Comparison of ENCODE assay signal across 1 cellular context in genomic region chr17:17122781-17123483, GRCh38.
TF ChIP-seq lines count a peak whose summit lies in the region.

No MANE protein-coding gene starts in this region.

TF ChIP-seq in HCT116, 20 proteins besides CTCF, POLR2A, EP300 and RAD21:
- TF ChIP-seq REST (IDR thresholded peaks at IDR 0.05; ENCODE audit: low read depth) (no peak), EGR1 (IDR thresholded peaks at IDR 0.05; ENCODE audit: low read depth) (no peak), MAX (IDR thresholded peaks at IDR 0.05) (no peak), SIN3A (IDR thresholded peaks at IDR 0.05; ENCODE audit: low read depth) (no peak), SRF (IDR thresholded peaks at IDR 0.05; ENCODE audit: low read depth) (no peak), YY1 (IDR thresholded peaks at IDR 0.05; ENCODE audit: extremely low read depth, insufficient replicate concordance, low read depth, low read length) (no peak), CBX3 (IDR thresholded peaks at IDR 0.05; ENCODE audit: low read depth) (no peak), ATF3 (IDR thresholded peaks at IDR 0.05) (no peak), FOSL1 (IDR thresholded peaks at IDR 0.05; ENCODE audit: low read depth) (no peak), POLR2AphosphoS5 (IDR thresholded peaks at IDR 0.05; ENCODE audit: low read depth, low read length) (no peak), ZBTB33 (IDR thresholded peaks at IDR 0.05; ENCODE audit: extremely low read depth, insufficient replicate concordance, low read length) (no peak), ELF1 (IDR thresholded peaks at IDR 0.05; ENCODE audit: borderline replicate concordance, low read depth) (no peak), TCF7L2 (IDR thresholded peaks at IDR 0.05; ENCODE audit: borderline replicate concordance, extremely low read depth, insufficient read depth, insufficient read length) (no peak), JUND (IDR thresholded peaks at IDR 0.05) (no peak), ZFX (IDR thresholded peaks at IDR 0.05) (no peak), EZH2 (IDR thresholded peaks at IDR 0.05) (no peak)
TF ChIP-seq in HCT116: peak in this region for 0.
